In genomic region chr12:54596526-54596946, GRCh38 we compare ENCODE assay signal across 8 cellular contexts. TPM values are rescaled to one million over a fixed set of nuclear protein-coding genes. Genes with fewer than 3 reads are reported as not detected.
DNase-seq lines count a peak whose midpoint lies in the region; ATAC-seq and TF ChIP-seq lines count a peak whose summit lies in the region.

No MANE protein-coding gene starts in this region.

- in situ Hi-C loops in SK-MEL-5 (cut with HindIII; ENCODE audit: low pct_unique_long_range_greater_than_20kb, low sequenced_read_pairs) = no loop called here

- H3K4me1 Mint-ChIP-seq in Caco-2 (ENCODE audit: low read depth, unreplicated experiment) = no peaks in the 10 kb centered on the region
- no peaks in the 10 kb centered on the region for H3K4me1 Mint-ChIP-seq in activated naive CD8-positive, alpha-beta T cell treated with anti-CD3 and anti-CD28 coated beads, Interleukin-2, amount 50 U/mL, for 24 hours

- TF ChIP-seq CTCF in Caco-2 (IDR thresholded peaks at IDR 0.05; ENCODE audit: insufficient read depth in 1 of 2, low read depth in 1 of 2, low read length in 1 of 2, severe bottlenecking in 1 of 2, unreplicated experiment in 1 of 2) = peak; percentile 74 to 83
- peak; percentile 59 to 89 (median 82) for TF ChIP-seq CTCF in heart right ventricle (IDR thresholded peaks at IDR 0.05)

- POLR2A ChIA-PET in Caco-2 (lab: Charles Lee) = no interaction called here

- H3K9me3 ChIP-seq in Caco-2 (no peaks in the 10 kb centered on the region), heart right ventricle (no peaks in the 10 kb centered on the region)

- DNase-seq in Caco-2 = peak; percentile 59 to 73
- peak; percentile 21 for DNase-seq in HPDE6-E6E7 (ENCODE audit: extremely low spot score)
- peak; percentile 82 for DNase-seq in SK-MEL-5 (ENCODE audit: low read depth, low spot score)
- peak; percentile 63 for DNase-seq in activated naive CD8-positive, alpha-beta T cell treated with anti-CD3 and anti-CD28 coated beads, Interleukin-2, amount 50 U/mL, for 24 hours
- peak; percentile 51 to 61 for DNase-seq in heart right ventricle
- peak; percentile 70 for DNase-seq in renal cortical epithelial cell (ENCODE audit: low read depth)

- CTCF ChIA-PET in Caco-2 (lab: Charles Lee) = interaction anchor here (0.7 to 1.9 kb wide), 5 partner anchors 10 to 69 kb away, joined by 3 to 8 read pairs (median 4); no protein-coding TSS in a partner anchor

- no peak overlapping the region for H3K4me3 ChIP-seq in Caco-2 (ENCODE audit: low read depth, low read length)
- no peak overlapping the region for H3K4me3 ChIP-seq in heart right ventricle

- H3K27ac Mint-ChIP-seq in Caco-2 (ENCODE audit: unreplicated experiment) = no peak overlapping the region
- H3K27ac Mint-ChIP-seq in activated naive CD8-positive, alpha-beta T cell treated with anti-CD3 and anti-CD28 coated beads, Interleukin-2, amount 50 U/mL, for 24 hours = no peak overlapping the region

- H3K36me3 ChIP-seq in Caco-2 (ENCODE audit: control insufficient read depth, insufficient read depth, low read length) = no peaks in the 10 kb centered on the region
- no peaks in the 10 kb centered on the region for H3K36me3 ChIP-seq in heart right ventricle

- BruUV-seq in Caco-2 (replicated peaks; lab: Mats Ljungman, UMichigan) = no TSS peak

- H3K27me3 Mint-ChIP-seq in Caco-2 (ENCODE audit: insufficient read depth, unreplicated experiment) = peaks cover 34% of the 10 kb centered on the region
- H3K27me3 Mint-ChIP-seq in activated naive CD8-positive, alpha-beta T cell treated with anti-CD3 and anti-CD28 coated beads, Interleukin-2, amount 50 U/mL, for 24 hours = no peaks in the 10 kb centered on the region

- WGBS in heart right ventricle, 2 donors = 30 to 37% methylated on average over 3 of the region's 3 CpGs

- no peak overlapping the region for H3K4me3 Mint-ChIP-seq in Caco-2 (ENCODE audit: unreplicated experiment)
- H3K4me3 Mint-ChIP-seq in activated naive CD8-positive, alpha-beta T cell treated with anti-CD3 and anti-CD28 coated beads, Interleukin-2, amount 50 U/mL, for 24 hours = no peak overlapping the region

- H3K9me3 Mint-ChIP-seq in Caco-2 (ENCODE audit: unreplicated experiment) = no peaks in the 10 kb centered on the region
- no peaks in the 10 kb centered on the region for H3K9me3 Mint-ChIP-seq in activated naive CD8-positive, alpha-beta T cell treated with anti-CD3 and anti-CD28 coated beads, Interleukin-2, amount 50 U/mL, for 24 hours

- H3K4me1 ChIP-seq in Caco-2 = no peaks in the 10 kb centered on the region
- H3K4me1 ChIP-seq in heart right ventricle = peaks cover 0 to 4% (median 0%) of the 10 kb centered on the region in 9 donors

- H3K27me3 ChIP-seq in Caco-2 (replicated peaks; ENCODE audit: control insufficient read depth, insufficient read depth, low read length) (no peaks in the 10 kb centered on the region; the same call in 1 of the 2 replicates), heart right ventricle (peaks cover 0 to 19% (median 6%) of the 10 kb centered on the region in 7 donors)

- H3K36me3 Mint-ChIP-seq in Caco-2 (ENCODE audit: insufficient read depth, unreplicated experiment) = no peaks in the 10 kb centered on the region
- no peaks in the 10 kb centered on the region for H3K36me3 Mint-ChIP-seq in activated naive CD8-positive, alpha-beta T cell treated with anti-CD3 and anti-CD28 coated beads, Interleukin-2, amount 50 U/mL, for 24 hours (ENCODE audit: low read depth)

- no peak for ATAC-seq in activated naive CD8-positive, alpha-beta T cell treated with anti-CD3 and anti-CD28 coated beads, Interleukin-2, amount 50 U/mL, for 24 hours
- ATAC-seq in heart right ventricle = peak in 6 of 8 donors; percentile 57 to 70 (median 66)
- ATAC-seq in GM21381 (IDR thresholded peaks at IDR 0.05; ENCODE audit: unreplicated experiment) = no peak
- ATAC-seq in HG03045 (IDR thresholded peaks at IDR 0.05; ENCODE audit: unreplicated experiment) = no peak

- H3K27ac ChIP-seq in heart right ventricle = no peak overlapping the region

- intact Hi-C loops in Caco-2 (cut with micrococcal nuclease; ENCODE audit: unreplicated experiment) (loop anchor here (2.0 kb wide), 1 partner anchor 18 kb away; no protein-coding TSS in a partner anchor), heart right ventricle (cut with DNase I) (loop anchor here in 5 of 10 donors (5.0 to 10.0 kb wide), 2 partner anchors 358 to 361 kb away; no protein-coding TSS in a partner anchor)

RNA-seq across cellular contexts. Expression of gene PPP1R1A, which starts 8.1 kb away (rescaled TPM):
- total RNA-seq in Caco-2 (2022) = 0.43 TPM in 1 of 2 replicates, not detected in the other
- total RNA-seq in SK-MEL-5 (2014; rRNA removed; shearing (Covaris generic)) = 0.35 TPM in 1 of 2 replicates, not detected in the other
- 0.24 and 0.42 TPM in 2 replicates for polyA plus RNA-seq in SK-MEL-5 (2015; cell fraction: cytosol; rRNA removed)
- polyA plus RNA-seq in SK-MEL-5 (2015; cell fraction: nucleus; rRNA removed) = not detected in 2 replicates
- total RNA-seq in heart right ventricle = 100 to 1,000 TPM in 3 of 10 donors, 10 to 100 TPM in 7; 39.4 to 378 (median 56.5) TPM
- 100 to 1,000 TPM in 1 of 2 donors, 10 to 100 TPM in 1; 46.6 to 203 TPM for polyA plus RNA-seq in heart right ventricle
- total RNA-seq in renal cortical epithelial cell = 4.0 and 28.2 TPM in 2 replicates

RNA-seq across cellular contexts. Expression of gene LACRT, which starts 38.2 kb away (rescaled TPM):
- total RNA-seq in Caco-2 (2022) (not detected in 2 replicates), heart right ventricle (not detected), renal cortical epithelial cell (not detected in 2 replicates)
- not detected in 2 replicates for total RNA-seq in SK-MEL-5 (2014; rRNA removed; shearing (Covaris generic))
- polyA plus RNA-seq in SK-MEL-5 (2015; cell fraction: cytosol; rRNA removed) = not detected in 2 replicates
- polyA plus RNA-seq in SK-MEL-5 (2015; cell fraction: nucleus; rRNA removed) = not detected in 2 replicates
- polyA plus RNA-seq in heart right ventricle = not detected

RNA-seq across cellular contexts. Expression of gene PDE1B, which starts 47.1 kb away (rescaled TPM):
- not detected in 2 replicates for total RNA-seq in Caco-2 (2022)
- total RNA-seq in SK-MEL-5 (2014; rRNA removed; shearing (Covaris generic)) = 0.08 TPM in 1 of 2 replicates, not detected in the other
- polyA plus RNA-seq in SK-MEL-5 (2015; cell fraction: cytosol; rRNA removed) = not detected in 2 replicates
- polyA plus RNA-seq in SK-MEL-5 (2015; cell fraction: nucleus; rRNA removed) = 0.42 TPM in 1 of 2 replicates, not detected in the other
- 1 to 10 TPM in 8 of 10 donors, under 1 TPM in 2; 0.79 to 8.1 (median 1.9) TPM for total RNA-seq in heart right ventricle
- polyA plus RNA-seq in heart right ventricle = 1 to 10 TPM; 4.7 to 5.3 TPM
- total RNA-seq in renal cortical epithelial cell = 0.20 TPM in 1 of 2 replicates, not detected in the other

RNA-seq across cellular contexts. Expression of gene DCD, which starts 51.6 kb away (rescaled TPM):
- total RNA-seq in Caco-2 (2022) (not detected in 2 replicates), heart right ventricle (not detected), renal cortical epithelial cell (not detected in 2 replicates)
- total RNA-seq in SK-MEL-5 (2014; rRNA removed; shearing (Covaris generic)) = not detected in 2 replicates
- not detected in 2 replicates for polyA plus RNA-seq in SK-MEL-5 (2015; cell fraction: cytosol; rRNA removed)
- polyA plus RNA-seq in SK-MEL-5 (2015; cell fraction: nucleus; rRNA removed) = not detected in 2 replicates
- polyA plus RNA-seq in heart right ventricle = not detected

Comparison
In these comparisons a context has a peak if more than half of its experiments do, and no peak if none do; other contexts are left out.
1. DNase-seq: peak in every context shown above with its lines; median percentile 82 in SK-MEL-5; 70 in renal cortical epithelial cell; 66 in Caco-2; 63 in activated naive CD8-positive, alpha-beta T cell treated with anti-CD3 and anti-CD28 coated beads, Interleukin-2, amount 50 U/mL, for 24 hours; 56 in heart right ventricle; 21 in HPDE6-E6E7.
2. ATAC-seq: peak in heart right ventricle (6 of 8); none in activated naive CD8-positive, alpha-beta T cell treated with anti-CD3 and anti-CD28 coated beads, Interleukin-2, amount 50 U/mL, for 24 hours (single experiment), GM21381 (single experiment) and HG03045 (single experiment).